ENCODE assay signal across 21 cellular contexts in the genomic region with DNA sequence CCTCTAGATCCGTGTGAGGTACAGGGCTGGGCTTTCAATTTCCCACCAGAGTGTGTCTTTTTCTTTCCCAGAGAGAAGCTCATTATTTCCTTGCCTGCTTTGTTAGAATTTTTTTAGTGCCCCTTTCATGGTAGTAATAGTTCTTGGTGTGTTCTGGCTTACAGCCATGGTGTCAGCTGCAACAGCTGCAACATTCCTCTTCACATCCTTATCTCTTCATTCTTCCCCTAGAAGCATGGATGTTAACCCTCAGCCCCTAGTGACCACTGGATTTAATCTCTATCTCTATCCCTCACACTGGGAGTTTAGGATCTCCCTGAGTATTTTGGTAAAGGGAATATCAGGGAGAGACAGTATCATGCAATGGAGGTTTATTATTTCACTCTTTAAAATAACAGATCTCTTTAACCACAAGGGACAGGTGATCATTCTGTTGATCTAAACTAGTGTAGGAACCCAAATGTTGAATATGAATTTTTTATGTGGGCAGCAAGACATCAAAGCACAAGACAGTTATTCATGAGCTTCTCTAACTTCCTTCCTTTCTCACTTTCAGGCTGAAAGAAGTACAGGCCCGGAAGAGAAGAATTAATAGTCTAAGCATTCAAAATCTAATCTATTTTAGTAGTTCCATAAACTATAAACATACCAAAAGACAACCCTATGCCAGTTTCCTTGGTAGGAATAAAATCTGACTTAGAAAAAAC.
DNase-seq lines count a peak whose midpoint lies in the region; ATAC-seq and TF ChIP-seq lines count a peak whose summit lies in the region.
"Had no signal": no experiment of that assay in that cellular context is flagged by ENCODE, and none has a peak within 500 bp of the region (broad histone marks: within the 10 kb centered on the region; RNA-seq: fewer than 3 reads in every experiment).

No MANE protein-coding gene starts in this region.

- no peak overlapping the region for H3K23ac ChIP-seq in neuronal stem cell (ENCODE audit: low read depth, low read length, poor library complexity)

- H3K27me3 Mint-ChIP-seq in progenitor cell of endocrine pancreas = no peaks in the 10 kb centered on the region
- H3K27me3 Mint-ChIP-seq in activated CD4-positive, alpha-beta T cell treated with anti-CD3 and anti-CD28 coated beads, Interleukin-2, amount 10 ng/mL, durations not matched to agents 7 days and 5 days = peaks cover 2% of the 10 kb centered on the region
- H3K27me3 Mint-ChIP-seq: CD4-positive, alpha-beta T cell had no signal

- no peak overlapping the region for H3K4me3 ChIP-seq in Jurkat, Clone E6-1 (ENCODE audit: low read length)
- H3K4me3 ChIP-seq in OCI-LY3 (ENCODE audit: low read length) (no peak overlapping the region), neuronal stem cell (ENCODE audit: low read length in 2 of 2) (no peak overlapping the region)
- H3K4me3 ChIP-seq: GM23248, HAP-1 had no signal

- no peaks in the 10 kb centered on the region for H3K36me3 Mint-ChIP-seq in progenitor cell of endocrine pancreas (ENCODE audit: insufficient read depth)
- no peaks in the 10 kb centered on the region for H3K36me3 Mint-ChIP-seq in activated CD4-positive, alpha-beta T cell treated with anti-CD3 and anti-CD28 coated beads, Interleukin-2, amount 10 ng/mL, durations not matched to agents 7 days and 5 days (ENCODE audit: low read depth)

- no peaks in the 10 kb centered on the region for H3K9me3 Mint-ChIP-seq in progenitor cell of endocrine pancreas (ENCODE audit: low read depth)
- H3K9me3 Mint-ChIP-seq in activated CD4-positive, alpha-beta T cell treated with anti-CD3 and anti-CD28 coated beads, Interleukin-2, amount 10 ng/mL, durations not matched to agents 7 days and 5 days = no peaks in the 10 kb centered on the region

- H3K27ac ChIP-seq in OCI-LY3 (ENCODE audit: low read length) (no peak overlapping the region), neuronal stem cell (replicated peaks; ENCODE audit: low read length) (no peak overlapping the region)
- H3K27ac ChIP-seq: GM23248, HL-60 had no signal

- no peak overlapping the region for H3K4ac ChIP-seq in neuronal stem cell (ENCODE audit: low read length)

- no peaks in the 10 kb centered on the region for H3K79me2 ChIP-seq in OCI-LY3 (ENCODE audit: low read length)

- H2BK5ac ChIP-seq in neuronal stem cell (ENCODE audit: low read length) = no peak overlapping the region

- no peak overlapping the region for H3K27ac Mint-ChIP-seq in progenitor cell of endocrine pancreas
- H3K27ac Mint-ChIP-seq in activated CD4-positive, alpha-beta T cell treated with anti-CD3 and anti-CD28 coated beads, Interleukin-2, amount 10 ng/mL, durations not matched to agents 7 days and 5 days = no peak overlapping the region
- H3K27ac Mint-ChIP-seq: CD4-positive, alpha-beta T cell had no signal

- WGBS in neuronal stem cell (ENCODE audit: extremely low coverage in 2 of 2, insufficient read length in 2 of 2, insufficient replicate concordance in 1 of 2), 2 donors = no CpG with 5 or more reads among the region's 2 CpGs

- no peak overlapping the region for H2AK5ac ChIP-seq in neuronal stem cell (ENCODE audit: low read depth, low read length)

- no peaks in the 10 kb centered on the region for H3K79me1 ChIP-seq in neuronal stem cell (ENCODE audit: low read depth, low read length)

- no peak overlapping the region for H3K4me2 ChIP-seq in OCI-LY3 (ENCODE audit: low read length)
- H3K4me2 ChIP-seq in neuronal stem cell (ENCODE audit: insufficient read depth, low read length, poor library complexity, severe bottlenecking) = no peak overlapping the region

- no peaks in the 10 kb centered on the region for H3K9me3 ChIP-seq in OCI-LY3 (ENCODE audit: insufficient read depth, low read length)
- no peaks in the 10 kb centered on the region for H3K9me3 ChIP-seq in neuronal stem cell (replicated peaks in 1 of 2; ENCODE audit: control insufficient read depth in 2 of 2, insufficient read depth in 1 of 2, low read depth in 1 of 2, low read length in 2 of 2)
- H3K9me3 ChIP-seq: BE2C, HAP-1 had no signal

- no peak overlapping the region for H3K18ac ChIP-seq in neuronal stem cell (ENCODE audit: low read length)

- TF ChIP-seq CTCF in OCI-LY3 (IDR thresholded peaks at IDR 0.05; ENCODE audit: low read depth, low read length) (no peak), progenitor cell of endocrine pancreas (IDR thresholded peaks at IDR 0.05; ENCODE audit: unreplicated experiment) (no peak)

- no peak overlapping the region for H3K9ac ChIP-seq in OCI-LY3 (ENCODE audit: low read length)
- H3K9ac ChIP-seq in neuronal stem cell (ENCODE audit: low read depth, low read length, poor library complexity) = no peak overlapping the region
- H3K9ac ChIP-seq: GM23248 had no signal

- no peaks in the 10 kb centered on the region for H3K27me3 ChIP-seq in OCI-LY3 (ENCODE audit: low read depth, low read length)
- no peaks in the 10 kb centered on the region for H3K27me3 ChIP-seq in neuronal stem cell (ENCODE audit: control insufficient read depth in 3 of 3, insufficient read depth in 3 of 3, low read depth in 1 of 3, low read length in 3 of 3)
- H3K27me3 ChIP-seq: BE2C had no signal

- H3K4me1 ChIP-seq in OCI-LY3 (ENCODE audit: low read length) = no peaks in the 10 kb centered on the region
- H3K4me1 ChIP-seq in neuronal stem cell (ENCODE audit: control insufficient read depth in 2 of 2, insufficient read depth in 1 of 2, low read depth in 1 of 2, low read length in 2 of 2) = no peaks in the 10 kb centered on the region
- H3K4me1 ChIP-seq: BE2C, HAP-1 had no signal

- no peak overlapping the region for H4K8ac ChIP-seq in neuronal stem cell (ENCODE audit: low read depth, low read length)

- peak; percentile 28 for DNase-seq in Jurkat, Clone E6-1 (ENCODE audit: low read depth, low spot score)
- DNase-seq in left kidney (ENCODE audit: low read depth, low spot score) (peak; percentile 3), neuronal stem cell (ENCODE audit: low spot score) (no peak), progenitor cell of endocrine pancreas (ENCODE audit: low spot score, unreplicated experiment) (no peak)
- DNase-seq in activated CD4-positive, alpha-beta T cell treated with anti-CD3 and anti-CD28 coated beads, Interleukin-2, amount 10 ng/mL, durations not matched to agents 7 days and 5 days = no peak
- DNase-seq: BE2C; CD4-positive, alpha-beta T cell; COR-L47; DMS79; GM23248; KBM-7; NCI-H1694; NCI-H2081 treated with DMSO at 0.1 percent for 48 hours; NCI-H2171 treated with DMSO at 0.1 percent for 48 hours; NCI-H446 treated with DMSO at 0.1 percent for 48 hours had no signal

- H3K14ac ChIP-seq in neuronal stem cell (ENCODE audit: low read length) = no peak overlapping the region

- POLR2A ChIA-PET in activated CD4-positive, alpha-beta T cell treated with anti-CD3 and anti-CD28 coated beads, Interleukin-2, amount 10 ng/mL, durations not matched to agents 7 days and 5 days (lab: Charles Lee) = no interaction called here

- H2BK15ac ChIP-seq in neuronal stem cell (ENCODE audit: low read length) = no peak overlapping the region

- no peak overlapping the region for H2BK12ac ChIP-seq in neuronal stem cell (ENCODE audit: low read length)

- H3K36me3 ChIP-seq in OCI-LY3 (replicated peaks; ENCODE audit: low read depth, low read length) (no peaks in the 10 kb centered on the region), neuronal stem cell (replicated peaks in 1 of 2; ENCODE audit: control insufficient read depth in 2 of 2, insufficient read depth in 2 of 2, low read length in 2 of 2) (no peaks in the 10 kb centered on the region)
- H3K36me3 ChIP-seq: BE2C, HAP-1 had no signal

- no peak for ATAC-seq in GM19455 (IDR thresholded peaks at IDR 0.05; ENCODE audit: unreplicated experiment)
- ATAC-seq: HepG2, Right ventricle myocardium inferior had no signal

- H4K20me1 ChIP-seq in OCI-LY3 (ENCODE audit: insufficient read depth, low read length) = no peaks in the 10 kb centered on the region

- CTCF ChIA-PET in activated CD4-positive, alpha-beta T cell treated with anti-CD3 and anti-CD28 coated beads, Interleukin-2, amount 10 ng/mL, durations not matched to agents 7 days and 5 days (lab: Charles Lee) = no interaction called here

- H3K4me1 Mint-ChIP-seq in progenitor cell of endocrine pancreas (ENCODE audit: low read depth) = peaks cover 11% of the 10 kb centered on the region
- no peaks in the 10 kb centered on the region for H3K4me1 Mint-ChIP-seq in activated CD4-positive, alpha-beta T cell treated with anti-CD3 and anti-CD28 coated beads, Interleukin-2, amount 10 ng/mL, durations not matched to agents 7 days and 5 days

- H3K4me3 Mint-ChIP-seq in progenitor cell of endocrine pancreas (ENCODE audit: low read depth) = no peak overlapping the region
- H3K4me3 Mint-ChIP-seq in activated CD4-positive, alpha-beta T cell treated with anti-CD3 and anti-CD28 coated beads, Interleukin-2, amount 10 ng/mL, durations not matched to agents 7 days and 5 days = no peak overlapping the region
- H3K4me3 Mint-ChIP-seq: CD4-positive, alpha-beta T cell had no signal

- H2AFZ ChIP-seq in OCI-LY3 (ENCODE audit: low read depth, low read length) (peak overlapping the region; percentile 58; the same call in 1 of the 2 replicates), neuronal stem cell (ENCODE audit: low read length) (peak overlapping the region; percentile 3)
- H2AFZ ChIP-seq: GM23248 had no signal

- no peak overlapping the region for H4K91ac ChIP-seq in neuronal stem cell (ENCODE audit: low read depth, low read length, poor library complexity)

- H2BK120ac ChIP-seq in neuronal stem cell (ENCODE audit: low read depth, low read length) = no peak overlapping the region

Comparison
In these comparisons a context has a peak if more than half of its experiments do, and no peak if none do; other contexts are left out.
1. DNase-seq: peak in Jurkat, Clone E6-1 (single experiment) and left kidney (single experiment); none in neuronal stem cell (single experiment), progenitor cell of endocrine pancreas (single experiment) and activated CD4-positive, alpha-beta T cell treated with anti-CD3 and anti-CD28 coated beads, Interleukin-2, amount 10 ng/mL, durations not matched to agents 7 days and 5 days (single experiment).